ENCODE assay signal across 9 cellular contexts in the genomic region with DNA sequence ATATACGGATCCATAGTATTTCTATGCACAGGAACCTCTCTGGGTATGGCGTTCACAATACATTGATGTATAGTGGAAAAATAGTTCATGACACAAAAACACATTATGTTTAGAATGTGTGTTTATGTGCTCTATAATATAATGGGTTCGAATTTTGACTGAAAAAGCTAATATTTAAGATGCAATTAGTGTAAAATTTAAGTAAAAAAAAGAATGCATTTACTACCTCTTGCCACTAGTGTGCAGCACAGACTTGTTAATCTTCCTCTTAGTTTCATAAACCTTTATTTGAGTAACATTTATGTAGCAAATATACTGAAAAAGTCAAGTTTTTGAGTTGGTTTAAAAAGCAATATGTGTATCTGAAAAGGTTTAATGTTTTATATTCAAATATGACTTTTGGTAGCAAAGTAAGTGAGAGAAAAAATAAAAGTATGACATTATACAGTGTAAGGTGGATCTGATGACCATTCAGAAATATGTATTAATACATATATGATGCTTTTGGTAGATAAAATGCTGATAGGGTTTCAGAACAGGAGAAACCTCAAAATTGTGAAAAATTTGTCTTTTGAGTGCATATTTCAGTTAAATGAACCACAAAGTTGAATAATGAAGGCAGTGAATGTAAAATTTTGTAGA. TPM values are rescaled to one million over a fixed set of nuclear protein-coding genes. Genes with fewer than 3 reads are reported as not detected.
DNase-seq lines count a peak whose midpoint lies in the region; ATAC-seq and TF ChIP-seq lines count a peak whose summit lies in the region.
"Had no signal": no experiment of that assay in that cellular context is flagged by ENCODE, and none has a peak within 500 bp of the region (broad histone marks: within the 10 kb centered on the region; RNA-seq: fewer than 3 reads in every experiment).

No MANE protein-coding gene starts in this region.

- CTCF ChIA-PET in HEK293T (lab: Yijun Ruan, JAX): no interaction called here

- intact Hi-C loops in uterus (cut with DNase I; ENCODE audit: low total_unique reads): no loop called here

- H3K27ac ChIP-seq in uterus: no peak overlapping the region
- H3K27ac ChIP-seq: BLaER1 treated with 17β-estradiol and CSF1 and Interleukin-3, amounts not matched to agents 10 nM and 100 nM had no signal

- H3K36me3 ChIP-seq in uterus: no peaks in the 10 kb centered on the region
- H3K36me3 ChIP-seq: BLaER1 treated with 17β-estradiol and CSF1 and Interleukin-3, amounts not matched to agents 10 nM and 100 nM had no signal

- peak; percentile 48 for DNase-seq in NCI-H1092 treated with DMSO at 0.1 percent for 48 hours (lab: John Stamatoyannopoulos, UW)
- DNase-seq in NCI-H1092 (lab: John Stamatoyannopoulos, UW): no peak
- DNase-seq in SK-N-DZ (ENCODE audit: low spot score): peak; percentile 47
- peak; percentile 6 for DNase-seq in foreskin melanocyte
- DNase-seq in uterus: no peak
- DNase-seq in HEK293T (ENCODE audit: extremely low spot score): no peak

- ATAC-seq in HG03378 (IDR thresholded peaks at IDR 0.05; ENCODE audit: unreplicated experiment): peak; percentile 79
- no peak for ATAC-seq in HG03108 (IDR thresholded peaks at IDR 0.05; ENCODE audit: unreplicated experiment)

- H3K4me3 ChIP-seq in uterus: no peak overlapping the region
- H3K4me3 ChIP-seq: BLaER1 treated with 17β-estradiol and CSF1 and Interleukin-3, amounts not matched to agents 10 nM and 100 nM had no signal

- H3K9me3 ChIP-seq in uterus: no peaks in the 10 kb centered on the region
- H3K9me3 ChIP-seq: BLaER1 treated with 17β-estradiol and CSF1 and Interleukin-3, amounts not matched to agents 10 nM and 100 nM had no signal

- no peaks in the 10 kb centered on the region for H3K4me1 ChIP-seq in uterus

- H3K27me3 ChIP-seq in uterus: no peaks in the 10 kb centered on the region
- H3K27me3 ChIP-seq: BLaER1 treated with 17β-estradiol and CSF1 and Interleukin-3, amounts not matched to agents 10 nM and 100 nM had no signal

- POLR2A ChIA-PET in HEK293T (lab: Yijun Ruan, JAX): no interaction called here

- TF ChIP-seq POLR2A in uterus (IDR thresholded peaks at IDR 0.05): no peak

- peak in 3 of 4 experiments; percentile 24 to 34 (median 27) for TF ChIP-seq CTCF in uterus (IDR thresholded peaks at IDR 0.05)

TF ChIP-seq in HEK293T, 16 proteins besides CTCF, POLR2A, EP300 and RAD21:
- TF ChIP-seq ZNF384 (IDR thresholded peaks at IDR 0.05): no peak
- TF ChIP-seq ARNT (IDR thresholded peaks at IDR 0.05): no peak
- TF ChIP-seq, protein P1, sequence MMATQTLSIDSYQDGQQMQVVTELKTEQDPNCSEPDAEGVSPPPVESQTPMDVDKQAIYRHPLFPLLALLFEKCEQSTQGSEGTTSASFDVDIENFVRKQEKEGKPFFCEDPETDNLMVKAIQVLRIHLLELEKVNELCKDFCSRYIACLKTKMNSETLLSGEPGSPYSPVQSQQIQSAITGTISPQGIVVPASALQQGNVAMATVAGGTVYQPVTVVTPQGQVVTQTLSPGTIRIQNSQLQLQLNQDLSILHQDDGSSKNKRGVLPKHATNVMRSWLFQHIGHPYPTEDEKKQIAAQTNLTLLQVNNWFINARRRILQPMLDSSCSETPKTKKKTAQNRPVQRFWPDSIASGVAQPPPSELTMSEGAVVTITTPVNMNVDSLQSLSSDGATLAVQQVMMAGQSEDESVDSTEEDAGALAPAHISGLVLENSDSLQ (IDR thresholded peaks at IDR 0.05): no peak
- TF ChIP-seq HDGF (IDR thresholded peaks at IDR 0.05; ENCODE audit: borderline replicate concordance): no peak
- no peak for TF ChIP-seq FOXA1 (IDR thresholded peaks at IDR 0.05)
- TF ChIP-seq SUZ12 (IDR thresholded peaks at IDR 0.05): no peak
- TF ChIP-seq NFRKB (IDR thresholded peaks at IDR 0.05): no peak
- no peak for TF ChIP-seq BHLHE40 (IDR thresholded peaks at IDR 0.05; ENCODE audit: borderline replicate concordance)
- TF ChIP-seq LEF1 (IDR thresholded peaks at IDR 0.05; ENCODE audit: borderline replicate concordance): no peak
- no peak for TF ChIP-seq SP1 (IDR thresholded peaks at IDR 0.05)
- no peak for TF ChIP-seq CTBP1 (IDR thresholded peaks at IDR 0.05; ENCODE audit: borderline replicate concordance)
- TF ChIP-seq TARDBP (IDR thresholded peaks at IDR 0.05): no peak
- TF ChIP-seq FOXK2 (IDR thresholded peaks at IDR 0.05): no peak
- no peak for TF ChIP-seq ELF4 (IDR thresholded peaks at IDR 0.05)
- TF ChIP-seq FOXM1 (IDR thresholded peaks at IDR 0.05; ENCODE audit: borderline replicate concordance): no peak

RNA-seq across cellular contexts. Expression of a gene that starts 49.5 kb away (rescaled TPM):
- 6.2 and 8.6 TPM in 2 replicates for polyA plus RNA-seq in SK-N-DZ (2014; cell fraction: cytosol; rRNA removed)
- polyA plus RNA-seq in SK-N-DZ (2014; cell fraction: nucleus; rRNA removed): 10.9 and 19.7 TPM in 2 replicates
- 10 to 100 TPM in 1 of 4 donors, 1 to 10 TPM in 1, under 1 TPM in 1, not detected in 1; 0.77 to 39.7 (median 3.2) TPM for total RNA-seq in uterus

Comparison
In these comparisons a context has a peak if more than half of its experiments do, and no peak if none do; other contexts are left out.
1. DNase-seq: peak in NCI-H1092 treated with DMSO at 0.1 percent for 48 hours (single experiment), SK-N-DZ (single experiment) and foreskin melanocyte (single experiment); none in NCI-H1092 (single experiment), uterus (0 of 2) and HEK293T (single experiment).